ENCODE assay signal across 6 cellular contexts in genomic region chr12:67400742-67401141, GRCh38.
"Had no signal": no experiment of that assay in that cellular context is flagged by ENCODE, and none has a peak within 500 bp of the region (broad histone marks: within the 10 kb centered on the region; RNA-seq: fewer than 3 reads in every experiment).

No MANE protein-coding gene starts in this region.

- H3K27ac Mint-ChIP-seq: IgD-negative memory B cell had no signal

- H3K27ac ChIP-seq: HL-60 had no signal

- H3K4me3 ChIP-seq: K562 had no signal

- H3K4me3 Mint-ChIP-seq: IgD-negative memory B cell had no signal

- ATAC-seq: HepG2, K562 had no signal

- DNase-seq: IMR-90, KBM-7 had no signal

- H3K4me1 Mint-ChIP-seq: IgD-negative memory B cell had no signal
